In the genomic region with DNA sequence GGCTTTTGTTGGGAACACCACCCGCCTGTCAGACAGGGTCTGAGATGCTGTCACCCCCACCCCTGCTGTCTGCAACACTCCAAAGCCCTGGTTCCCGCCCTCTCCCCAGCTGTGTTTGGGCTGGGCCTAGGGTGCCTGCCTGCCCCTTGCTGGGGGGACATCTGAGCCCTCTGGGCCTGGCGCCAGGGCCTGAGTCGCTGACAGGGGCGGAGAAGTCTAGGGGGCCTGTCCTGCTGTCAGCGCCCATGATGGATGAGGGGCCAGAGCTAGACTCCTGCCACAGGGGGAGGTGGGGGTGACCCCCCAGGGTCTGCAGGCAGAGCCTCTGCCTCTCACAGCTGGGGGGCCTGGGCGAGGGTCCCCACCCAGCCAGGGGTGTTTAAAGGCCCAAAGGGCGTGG, we compare ENCODE assay signal across 20 cellular contexts. TPM values are rescaled to one million over a fixed set of nuclear protein-coding genes. Genes with fewer than 3 reads are reported as not detected.
DNase-seq lines count a peak whose midpoint lies in the region; TF ChIP-seq lines count a peak whose summit lies in the region.
"Had no signal": no experiment of that assay in that cellular context is flagged by ENCODE, and none has a peak within 500 bp of the region (broad histone marks: within the 10 kb centered on the region; RNA-seq: fewer than 3 reads in every experiment).

No MANE protein-coding gene starts in this region.

- CTCF ChIA-PET in A673 (lab: Charles Lee) = no interaction called here

- intact Hi-C loops in A673 (cut with micrococcal nuclease; ENCODE audit: unreplicated experiment) = no loop called here
- intact Hi-C loops in vagina (cut with DNase I) = no loop called here

- POLR2A ChIA-PET in A673 (lab: Charles Lee; ENCODE audit: low non-redundant PET) = interaction anchor here (0.6 kb wide), 1 partner anchor 65 kb away, joined by 3 read pairs; no protein-coding TSS in a partner anchor

- no TSS peak for BruUV-seq in A673 (replicated peaks; lab: Mats Ljungman, UMichigan)

- DNase-seq in A673 (ENCODE audit: low spot score) (peak; percentile 41), DMS 273 treated with DMSO at 0.1 percent for 48 hours (lab: John Stamatoyannopoulos, UW) (peak; percentile 60), NCI-H2171 (lab: John Stamatoyannopoulos, UW) (peak; percentile 83), erythroblast (lab: John Stamatoyannopoulos, UW) (peak; percentile 22 to 29), NCI-H2196 (lab: John Stamatoyannopoulos, UW; ENCODE audit: unreplicated experiment) (no peak), vagina (ENCODE audit: extremely low spot score in 2 of 2) (no peak), GM19238 (ENCODE audit: insufficient read length, low spot score) (no peak)
- DNase-seq: activated CD4-positive, alpha-beta T cell treated with anti-CD3 and anti-CD28 coated beads for 36 hours; activated CD8-positive, alpha-beta memory T cell treated with anti-CD3 and anti-CD28 coated beads for 24 hours; activated T-cell treated with anti-CD3 and anti-CD28 coated beads, Interleukin-2, amount 50 U/mL, for 1 hour; brain microvascular endothelial cell; CD4-positive, CD25-positive, alpha-beta regulatory T cell; head of caudate nucleus; KBM-7; transverse colon had no signal

- no peaks in the 10 kb centered on the region for H3K4me1 ChIP-seq in A673 (ENCODE audit: insufficient read depth, low read length, poor library complexity, severe bottlenecking)
- H3K4me1 ChIP-seq in vagina = peaks cover 27% of the 10 kb centered on the region
- H3K4me1 ChIP-seq: prostate gland had no signal

- H3K27me3 ChIP-seq in A673 (replicated peaks; ENCODE audit: insufficient read depth, low read depth, low read length, poor library complexity) (no peaks in the 10 kb centered on the region), vagina (no peaks in the 10 kb centered on the region)

- H3K9me3 ChIP-seq in A673 (ENCODE audit: low read depth, low read length, poor library complexity, severe bottlenecking) = no peaks in the 10 kb centered on the region
- no peaks in the 10 kb centered on the region for H3K9me3 ChIP-seq in vagina
- H3K9me3 ChIP-seq: prostate gland, transverse colon had no signal

- H3K36me3 ChIP-seq in A673 (ENCODE audit: insufficient read depth, low read length, poor library complexity, severe bottlenecking) (no peaks in the 10 kb centered on the region), vagina (no peaks in the 10 kb centered on the region)
- H3K36me3 ChIP-seq: brain microvascular endothelial cell, prostate gland, transverse colon had no signal

- H3K4me3 ChIP-seq in A673 (ENCODE audit: low read depth, low read length, poor library complexity, severe bottlenecking) = no peak overlapping the region
- no peak overlapping the region for H3K4me3 ChIP-seq in vagina
- H3K4me3 ChIP-seq: prostate gland, transverse colon had no signal

- TF ChIP-seq POLR2A in erythroblast (IDR thresholded peaks at IDR 0.05; ENCODE audit: low read length) = no peak
- no peak for TF ChIP-seq POLR2A in vagina (IDR thresholded peaks at IDR 0.05)

- no peak for TF ChIP-seq CTCF in A673 (conservative IDR thresholded peaks at IDR 0.05; ENCODE audit: low read depth, low read length)
- TF ChIP-seq CTCF in vagina (IDR thresholded peaks at IDR 0.05) = no peak

- H3K27ac ChIP-seq in A673 (ENCODE audit: low read depth, low read length, poor library complexity, severe bottlenecking) (no peak overlapping the region), vagina (no peak overlapping the region)
- H3K27ac ChIP-seq: brain microvascular endothelial cell, epithelial cell of prostate, prostate gland, transverse colon had no signal

RNA-seq across cellular contexts. Expression of a gene that starts 7.6 kb away (rescaled TPM):
- total RNA-seq in A673 (2021) (120 and 128 TPM in 2 replicates), vagina (6.9 TPM)

RNA-seq across cellular contexts. Expression of a gene that starts 18.7 kb away (rescaled TPM):
- total RNA-seq in A673 (2021) (46.5 and 49.7 TPM in 2 replicates), vagina (2.7 TPM)

RNA-seq across cellular contexts. Expression of a gene that starts 23.8 kb away (rescaled TPM):
- total RNA-seq in A673 (2021) (0.49 and 1.6 TPM in 2 replicates), vagina (not detected)
- total RNA-seq: activated CD4-positive, alpha-beta T cell treated with anti-CD3 and anti-CD28 coated beads for 36 hours; CD4-positive, CD25-positive, alpha-beta regulatory T cell; T-helper 1 cell treated with Interleukin-12 subunit alpha and Interleukin-12 subunit beta and Interleukin-4 antibody, amounts not matched to agents 30 ng/mL and 1 ng/mL, for 36 hours had no signal

RNA-seq across cellular contexts. Expression of a gene that starts 24.9 kb away (rescaled TPM):
- total RNA-seq in A673 (2021) (not detected in 2 replicates), vagina (not detected)
- total RNA-seq: activated CD4-positive, alpha-beta T cell treated with anti-CD3 and anti-CD28 coated beads for 36 hours; CD4-positive, CD25-positive, alpha-beta regulatory T cell; G401; skeletal muscle tissue had no signal

RNA-seq across cellular contexts. Expression of a gene that starts 30.1 kb away (rescaled TPM):
- total RNA-seq in A673 (2021) = 0.21 and 0.31 TPM in 2 replicates
- not detected for total RNA-seq in vagina
- total RNA-seq: activated CD4-positive, alpha-beta T cell treated with anti-CD3 and anti-CD28 coated beads for 36 hours; CD4-positive, CD25-positive, alpha-beta regulatory T cell; skeletal muscle tissue; T-helper 1 cell treated with Interleukin-12 subunit alpha and Interleukin-12 subunit beta and Interleukin-4 antibody, amounts not matched to agents 30 ng/mL and 1 ng/mL, for 36 hours; transverse colon had no signal

Comparison
In these comparisons a context has a peak if more than half of its experiments do, and no peak if none do; other contexts are left out.
1. DNase-seq: peak in A673 (single experiment), DMS 273 treated with DMSO at 0.1 percent for 48 hours (single experiment), NCI-H2171 (single experiment) and erythroblast (2 of 2); none in NCI-H2196 (single experiment), vagina (0 of 2) and GM19238 (single experiment).
2. RNA of a gene that starts 7.6 kb away (total RNA-seq): 120 to 128 TPM in A673; 6.9 TPM in vagina (single experiment); every median in the first group is over 10 times any median in the second.
3. RNA of a gene that starts 18.7 kb away (total RNA-seq): 46.5 to 49.7 TPM in A673; 2.7 TPM in vagina (single experiment); every median in the first group is over 10 times any median in the second.